12 cellular contexts compared by ENCODE assay signal in the genomic region with DNA sequence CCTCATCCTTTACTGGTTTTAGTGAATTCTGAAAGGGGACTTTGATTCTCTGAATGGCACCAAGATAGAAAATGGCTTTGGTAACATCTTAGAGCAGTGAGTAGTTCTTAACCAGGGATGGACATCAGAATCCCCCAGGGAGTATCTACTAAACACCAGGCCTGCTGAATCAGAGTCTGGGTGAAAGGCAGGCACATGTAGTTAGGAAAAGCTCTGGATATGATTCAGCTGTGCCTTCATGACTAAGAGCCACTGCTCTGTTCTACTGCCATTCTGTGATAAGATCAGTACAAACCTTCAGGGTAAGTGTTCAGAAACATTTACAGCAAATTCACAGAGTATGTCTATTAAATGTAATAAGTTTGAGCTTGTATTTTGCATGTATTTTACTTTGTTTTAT. TPM values are rescaled to one million over a fixed set of nuclear protein-coding genes. Genes with fewer than 3 reads are reported as not detected.
DNase-seq lines count a peak whose midpoint lies in the region; ATAC-seq, FAIRE-seq and TF ChIP-seq lines count a peak whose summit lies in the region.
"Had no signal": no experiment of that assay in that cellular context is flagged by ENCODE, and none has a peak within 500 bp of the region (broad histone marks: within the 10 kb centered on the region; RNA-seq: fewer than 3 reads in every experiment).

No MANE protein-coding gene starts in this region.

- no peaks in the 10 kb centered on the region for H3K79me2 ChIP-seq in GM23248 (ENCODE audit: insufficient read depth)

- H3K36me3 Mint-ChIP-seq in activated T-helper 17 cell treated with anti-CD3 and anti-CD28 coated beads, Interleukin-2, amount 50 U/mL, for 72 hours (ENCODE audit: low read depth), result no peaks in the 10 kb centered on the region
- H3K36me3 Mint-ChIP-seq in activated CD4-positive, alpha-beta T cell treated with anti-CD3 and anti-CD28 coated beads, Interleukin-2, amount 10 ng/mL, durations not matched to agents 24 days and 14 days (ENCODE audit: low read depth), result peaks cover 7% of the 10 kb centered on the region
- H3K36me3 Mint-ChIP-seq: WTC11 had no signal

- CTCF ChIA-PET in A549 (lab: Yijun Ruan, JAX), result no interaction called here

- peak overlapping the region; percentile 10; the same call in 2 of the 3 replicates for H3K4me2 ChIP-seq in A549
- peak overlapping the region; percentile 53 for H3K4me2 ChIP-seq in GM23248 (ENCODE audit: unreplicated experiment)

- no peaks in the 10 kb centered on the region for H3K9me2 ChIP-seq in GM23248 (ENCODE audit: insufficient read depth)

- no peaks in the 10 kb centered on the region for H3K4me1 Mint-ChIP-seq in activated T-helper 17 cell treated with anti-CD3 and anti-CD28 coated beads, Interleukin-2, amount 50 U/mL, for 72 hours
- peaks cover 11% of the 10 kb centered on the region for H3K4me1 Mint-ChIP-seq in activated CD4-positive, alpha-beta T cell treated with anti-CD3 and anti-CD28 coated beads, Interleukin-2, amount 10 ng/mL, durations not matched to agents 24 days and 14 days

- peak; percentile 6 to 65 for DNase-seq in A549 (ENCODE audit: low read depth in 1 of 2, low spot score in 1 of 2)
- peak; percentile 100 for DNase-seq in GM23248
- DNase-seq in cardiac muscle cell (ENCODE audit: low read depth in 1 of 2, low spot score in 1 of 2), result peak in 1 of 2 donors; percentile 95
- no peak for DNase-seq in putamen (ENCODE audit: low spot score)
- DNase-seq in activated CD4-positive, alpha-beta T cell treated with anti-CD3 and anti-CD28 coated beads, Interleukin-2, amount 10 ng/mL, durations not matched to agents 24 days and 14 days, result no peak
- DNase-seq in NCI-H345 (lab: John Stamatoyannopoulos, UW), result no peak
- no peak for DNase-seq in UCSD-AML1 (lab: John Stamatoyannopoulos, UW; ENCODE audit: unreplicated experiment)
- DNase-seq: CD8-positive, alpha-beta T cell; NK-92 treated with Interleukin-12 subunit alpha and Interleukin-12 subunit beta, amount 100 ng/mL, for 24 hours; stimulated activated naive B cell treated with anti-CD40 and anti-IgM and Interleukin-4, amounts not matched to agents 10 μg/mL and 1 μg/mL and 100 μg/mL, for 72 hours had no signal

- in situ Hi-C loops in GM23248 (cut with MboI), result no loop called here

- H3F3A ChIP-seq in GM23248 (ENCODE audit: insufficient read depth), result peaks cover 34% of the 10 kb centered on the region

- intact Hi-C loops in activated CD4-positive, alpha-beta T cell treated with anti-CD3 and anti-CD28 coated beads, Interleukin-2, amount 10 ng/mL, durations not matched to agents 24 days and 14 days (cut with micrococcal nuclease), result no loop called here

- no peak for FAIRE-seq in A549 (lab: Jason Lieb, UNC)

- H3K9me3 Mint-ChIP-seq in activated T-helper 17 cell treated with anti-CD3 and anti-CD28 coated beads, Interleukin-2, amount 50 U/mL, for 72 hours, result no peaks in the 10 kb centered on the region
- H3K9me3 Mint-ChIP-seq in activated CD4-positive, alpha-beta T cell treated with anti-CD3 and anti-CD28 coated beads, Interleukin-2, amount 10 ng/mL, durations not matched to agents 24 days and 14 days, result peaks cover 10% of the 10 kb centered on the region
- H3K9me3 Mint-ChIP-seq: CD8-positive, alpha-beta T cell; WTC11 had no signal

- no peak overlapping the region for H3K4me3 ChIP-seq in A549
- no peak overlapping the region for H3K4me3 ChIP-seq in GM23248
- H3K4me3 ChIP-seq in cardiac muscle cell, result no peak overlapping the region

- no peak for TF ChIP-seq RAD21 in A549 (conservative IDR thresholded peaks at IDR 0.05 in 1 of 2, IDR thresholded peaks at IDR 0.05 in 1 of 2)

- no peak overlapping the region for H3K9ac ChIP-seq in GM23248

- no peak overlapping the region for H2AFZ ChIP-seq in GM23248

- H3K27ac ChIP-seq in A549, result peak overlapping the region; percentile 13 to 44; a peak in 2 of 6 replicates
- peak overlapping the region; percentile 59 for H3K27ac ChIP-seq in GM23248
- peak overlapping the region; percentile 9 for H3K27ac ChIP-seq in cardiac muscle cell

- no peak overlapping the region for H3K4me3 Mint-ChIP-seq in activated T-helper 17 cell treated with anti-CD3 and anti-CD28 coated beads, Interleukin-2, amount 50 U/mL, for 72 hours
- H3K4me3 Mint-ChIP-seq in activated CD4-positive, alpha-beta T cell treated with anti-CD3 and anti-CD28 coated beads, Interleukin-2, amount 10 ng/mL, durations not matched to agents 24 days and 14 days, result no peak overlapping the region
- H3K4me3 Mint-ChIP-seq: CD8-positive, alpha-beta T cell; stimulated activated naive B cell treated with anti-CD40 and anti-IgM and Interleukin-4, amounts not matched to agents 10 μg/mL and 1 μg/mL and 100 μg/mL, for 72 hours; WTC11 had no signal

- H3K9me3 ChIP-seq in A549 (no peaks in the 10 kb centered on the region), GM23248 (ENCODE audit: low read depth) (no peaks in the 10 kb centered on the region), cardiac muscle cell (ENCODE audit: low read depth) (no peaks in the 10 kb centered on the region)

- peak; percentile 89 to 92 for ATAC-seq in A549
- ATAC-seq in activated T-helper 17 cell treated with anti-CD3 and anti-CD28 coated beads, Interleukin-2, amount 50 U/mL, for 72 hours (replicated peaks), result peak; percentile 62
- ATAC-seq: CD8-positive, alpha-beta T cell; WTC11 had no signal

- H3K4me1 ChIP-seq in A549 (peaks cover 27% of the 10 kb centered on the region; the same call in 2 of the 3 replicates), GM23248 (ENCODE audit: insufficient read depth) (peaks cover 32% of the 10 kb centered on the region), cardiac muscle cell (ENCODE audit: low read depth) (peaks cover 14% of the 10 kb centered on the region)

- H3K27me3 ChIP-seq in GM23248 (replicated peaks; ENCODE audit: insufficient read depth), result no peaks in the 10 kb centered on the region
- H3K27me3 ChIP-seq in cardiac muscle cell, result no peaks in the 10 kb centered on the region

- H3K36me3 ChIP-seq in GM23248 (ENCODE audit: low read depth), result no peaks in the 10 kb centered on the region
- H3K36me3 ChIP-seq in cardiac muscle cell, result no peaks in the 10 kb centered on the region

- no peak for TF ChIP-seq EP300 in A549 (IDR thresholded peaks at IDR 0.05)

- no peak overlapping the region for H3K27ac Mint-ChIP-seq in activated T-helper 17 cell treated with anti-CD3 and anti-CD28 coated beads, Interleukin-2, amount 50 U/mL, for 72 hours
- no peak overlapping the region for H3K27ac Mint-ChIP-seq in activated CD4-positive, alpha-beta T cell treated with anti-CD3 and anti-CD28 coated beads, Interleukin-2, amount 10 ng/mL, durations not matched to agents 24 days and 14 days
- H3K27ac Mint-ChIP-seq: CD8-positive, alpha-beta T cell; stimulated activated naive B cell treated with anti-CD40 and anti-IgM and Interleukin-4, amounts not matched to agents 10 μg/mL and 1 μg/mL and 100 μg/mL, for 72 hours; WTC11 had no signal

- no peaks in the 10 kb centered on the region for H4K20me1 ChIP-seq in GM23248 (ENCODE audit: insufficient read depth)

- POLR2A ChIA-PET in A549 (lab: Yijun Ruan, JAX), result interaction anchor here (0.6 kb wide), 1 partner anchor 248 kb away, joined by 5 read pairs; no protein-coding TSS in a partner anchor

- H3K27me3 Mint-ChIP-seq in activated T-helper 17 cell treated with anti-CD3 and anti-CD28 coated beads, Interleukin-2, amount 50 U/mL, for 72 hours, result no peaks in the 10 kb centered on the region
- no peaks in the 10 kb centered on the region for H3K27me3 Mint-ChIP-seq in activated CD4-positive, alpha-beta T cell treated with anti-CD3 and anti-CD28 coated beads, Interleukin-2, amount 10 ng/mL, durations not matched to agents 24 days and 14 days
- H3K27me3 Mint-ChIP-seq: stimulated activated naive B cell treated with anti-CD40 and anti-IgM and Interleukin-4, amounts not matched to agents 10 μg/mL and 1 μg/mL and 100 μg/mL, for 72 hours had no signal

- TF ChIP-seq CTCF in A549 (IDR thresholded peaks at IDR 0.05), result no peak
- no peak for TF ChIP-seq CTCF in cardiac muscle cell (IDR thresholded peaks at IDR 0.05; ENCODE audit: low read depth, low read length)

- no peak for TF ChIP-seq POLR2A in A549 (IDR thresholded peaks at IDR 0.05; ENCODE audit: low read length)

TF ChIP-seq in A549, 52 proteins besides CTCF, POLR2A, EP300 and RAD21 (continues in another document):
- TF ChIP-seq FOSL2 (IDR thresholded peaks at IDR 0.05), result no peak
- peak; percentile 9; the same call in 1 of the 2 replicates for TF ChIP-seq FOSL2 (CRISPR knock-in tag; IDR thresholded peaks at IDR 0.05)
- TF ChIP-seq JUNB (IDR thresholded peaks at IDR 0.05), result 0 out of 2 replicates have a peak, but pooled peaks have one; percentile 24
- no peak for TF ChIP-seq ZNF302 (CRISPR knock-in tag; IDR thresholded peaks at IDR 0.05)
- TF ChIP-seq, protein P1, sequence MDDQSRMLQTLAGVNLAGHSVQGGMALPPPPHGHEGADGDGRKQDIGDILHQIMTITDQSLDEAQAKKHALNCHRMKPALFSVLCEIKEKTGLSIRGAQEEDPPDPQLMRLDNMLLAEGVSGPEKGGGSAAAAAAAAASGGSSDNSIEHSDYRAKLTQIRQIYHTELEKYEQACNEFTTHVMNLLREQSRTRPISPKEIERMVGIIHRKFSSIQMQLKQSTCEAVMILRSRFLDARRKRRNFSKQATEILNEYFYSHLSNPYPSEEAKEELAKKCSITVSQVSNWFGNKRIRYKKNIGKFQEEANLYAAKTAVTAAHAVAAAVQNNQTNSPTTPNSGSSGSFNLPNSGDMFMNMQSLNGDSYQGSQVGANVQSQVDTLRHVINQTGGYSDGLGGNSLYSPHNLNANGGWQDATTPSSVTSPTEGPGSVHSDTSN (IDR thresholded peaks at IDR 0.05), result no peak
- no peak for TF ChIP-seq CHD2 (IDR thresholded peaks at IDR 0.05; ENCODE audit: low read length, partially characterized antibody)
- TF ChIP-seq EHMT2 (IDR thresholded peaks at IDR 0.05; ENCODE audit: low read depth), result no peak
- no peak for TF ChIP-seq RARB (CRISPR knock-in tag; IDR thresholded peaks at IDR 0.05)

RNA-seq across cellular contexts. Expression of a gene that starts 46.2 kb away (rescaled TPM):
- polyA plus RNA-seq in A549 (2011; rRNA removed) (26.4 and 29.4 TPM in 2 replicates), A549 (2017; fragmentation: RNase III; extraction: RNeasy Plus Mini Kit Qiagen cat#74134 plus additional on column Dnase treatment) (17.0 to 21.3 TPM (median 21.1 TPM) in 3 replicates), GM23248 (2016; fragmentation: Nextera tagmentation; extraction: Ambion mirVana) (11.0 and 11.7 TPM in 2 replicates), cardiac muscle cell (14.7 and 15.9 TPM in 2 replicates)
- polyA plus RNA-seq in A549 (2012; cell fraction: cytosol; rRNA removed), result 7.4 and 8.5 TPM in 2 replicates
- 4.6 and 7.6 TPM in 2 replicates for polyA plus RNA-seq in A549 (2012; cell fraction: nucleus; rRNA removed)
- polyA minus RNA-seq in A549 (2011; rRNA and poly(A)+ RNA removed), result 18.3 and 23.8 TPM in 2 replicates
- 13.4 and 14.2 TPM in 2 replicates for total RNA-seq in GM23248 (2014; rRNA removed; shearing (Covaris generic))
- 10 to 100 TPM; 15.0 to 20.1 TPM for total RNA-seq in activated T-helper 17 cell treated with anti-CD3 and anti-CD28 coated beads, Interleukin-2, amount 50 U/mL, for 72 hours
- total RNA-seq in cardiac muscle cell, result 8.9 and 11.1 TPM in 2 replicates
- total RNA-seq in activated CD4-positive, alpha-beta T cell treated with anti-CD3 and anti-CD28 coated beads, Interleukin-2, amount 10 ng/mL, durations not matched to agents 24 days and 14 days, result 30.4 and 30.9 TPM in 2 replicates

Comparison
In these comparisons a context has a peak if more than half of its experiments do, and no peak if none do; other contexts are left out.
1. DNase-seq: peak in A549 (2 of 2) and GM23248 (single experiment); none in putamen (single experiment), activated CD4-positive, alpha-beta T cell treated with anti-CD3 and anti-CD28 coated beads, Interleukin-2, amount 10 ng/mL, durations not matched to agents 24 days and 14 days (single experiment), NCI-H345 (single experiment) and UCSD-AML1 (single experiment).
2. H3K27ac ChIP-seq: peak in every context shown above with its lines; median percentile 59 in GM23248; 28 in A549; 9 in cardiac muscle cell.